In the genomic region with DNA sequence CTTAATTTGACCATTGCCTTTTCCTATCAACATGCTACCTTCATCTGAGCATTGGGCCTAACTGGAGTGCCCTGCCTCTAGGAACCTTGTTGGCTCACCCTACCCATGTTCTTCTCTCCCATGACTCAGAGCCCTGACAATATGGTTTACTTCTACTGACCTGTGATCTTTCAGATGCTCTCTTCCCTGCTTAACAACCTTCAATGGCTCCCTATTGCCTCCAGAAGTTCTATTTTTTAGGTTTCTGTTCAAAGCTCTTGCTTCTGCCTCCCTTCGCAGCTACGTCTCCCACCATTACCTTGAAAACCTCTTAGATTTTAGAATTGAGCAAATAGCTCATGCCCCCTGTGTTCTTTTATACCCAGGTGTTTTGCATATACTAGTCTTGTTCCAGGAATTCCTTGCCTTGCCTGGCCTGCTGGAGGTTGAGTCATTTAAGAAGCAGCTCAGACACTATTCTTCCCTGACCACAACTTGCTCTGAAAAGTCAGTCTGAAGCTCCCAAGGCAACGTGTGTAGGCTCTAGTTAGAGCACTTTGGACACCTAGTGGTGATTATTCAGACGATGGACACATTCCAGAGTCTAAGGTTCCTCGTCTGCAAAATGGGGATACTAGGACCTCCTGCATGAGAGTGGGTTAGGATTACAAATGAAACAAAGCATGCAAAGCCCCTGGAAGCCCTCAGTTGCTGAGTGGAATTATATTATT, we compare ENCODE assay signal across 9 cellular contexts.
DNase-seq lines count a peak whose midpoint lies in the region; ATAC-seq and TF ChIP-seq lines count a peak whose summit lies in the region.
"Had no signal": no experiment of that assay in that cellular context is flagged by ENCODE, and none has a peak within 500 bp of the region (broad histone marks: within the 10 kb centered on the region; RNA-seq: fewer than 3 reads in every experiment).

No MANE protein-coding gene starts in this region.

- TF ChIP-seq CTCF in A673 (conservative IDR thresholded peaks at IDR 0.05; ENCODE audit: low read depth, low read length): 0 out of 2 replicates have a peak, but pooled peaks have one; percentile 18

- peak overlapping the region; percentile 38 for H3K9ac ChIP-seq in adipocyte (ENCODE audit: low read length)

- POLR2A ChIA-PET in A673 (lab: Charles Lee; ENCODE audit: low non-redundant PET) (no interaction called here), HEK293T (lab: Yijun Ruan, JAX) (no interaction called here)

- no TSS peak for BruUV-seq in A673 (replicated peaks; lab: Mats Ljungman, UMichigan)

- no peak overlapping the region for H3K27ac ChIP-seq in A673 (ENCODE audit: low read depth, low read length, poor library complexity, severe bottlenecking)

- H3K36me3 ChIP-seq in A673 (ENCODE audit: insufficient read depth, low read length, poor library complexity, severe bottlenecking) (no peaks in the 10 kb centered on the region), adipocyte (ENCODE audit: control insufficient read depth, insufficient read depth, low read length, severe bottlenecking) (no peaks in the 10 kb centered on the region)

- no peak overlapping the region for H3K4me3 ChIP-seq in A673 (ENCODE audit: low read depth, low read length, poor library complexity, severe bottlenecking)
- no peak overlapping the region for H3K4me3 ChIP-seq in adipocyte (ENCODE audit: low read length)

- H3K27me3 ChIP-seq in A673 (replicated peaks; ENCODE audit: insufficient read depth, low read depth, low read length, poor library complexity) (no peaks in the 10 kb centered on the region), adipocyte (replicated peaks; ENCODE audit: control insufficient read depth, insufficient read depth, low read length) (no peaks in the 10 kb centered on the region)

- CTCF ChIA-PET in A673 (lab: Charles Lee) (no interaction called here), HEK293T (lab: Yijun Ruan, JAX) (interaction anchor here (0.7 to 1.8 kb wide), 6 partner anchors 14 to 262 kb away, joined by 3 to 7 read pairs (median 3); no protein-coding TSS in a partner anchor)

- H3K9me3 ChIP-seq in A673 (ENCODE audit: low read depth, low read length, poor library complexity, severe bottlenecking) (no peaks in the 10 kb centered on the region), adipocyte (ENCODE audit: control insufficient read depth, low read length) (no peaks in the 10 kb centered on the region)

- H3K4me1 ChIP-seq in A673 (ENCODE audit: insufficient read depth, low read length, poor library complexity, severe bottlenecking) (no peaks in the 10 kb centered on the region), adipocyte (ENCODE audit: control insufficient read depth, insufficient read depth, low read length) (peaks cover 32% of the 10 kb centered on the region)

- DNase-seq in A673 (ENCODE audit: low spot score): no peak
- peak; percentile 38 for DNase-seq in HEK293T (ENCODE audit: extremely low spot score)
- peak; percentile 4 for DNase-seq in adipocyte (ENCODE audit: low read depth)
- DNase-seq in left colon: no peak
- DNase-seq in DMS 273 treated with DMSO at 0.1 percent for 48 hours (lab: John Stamatoyannopoulos, UW): no peak
- DNase-seq in NK-92 (lab: John Stamatoyannopoulos, UW; ENCODE audit: unreplicated experiment): no peak
- DNase-seq in NCI-H345 treated with DMSO at 0.1 percent for 48 hours (lab: John Stamatoyannopoulos, UW; ENCODE audit: unreplicated experiment): no peak
- DNase-seq in SHP77 treated with DMSO at 0.1 percent for 48 hours (lab: John Stamatoyannopoulos, UW): no peak
- DNase-seq: midbrain had no signal

- intact Hi-C loops in A673 (cut with micrococcal nuclease; ENCODE audit: unreplicated experiment) (no loop called here), left colon (cut with DNase I, micrococcal nuclease) (no loop called here)

- ATAC-seq in left colon: peak; percentile 54

TF ChIP-seq in HEK293T, 16 proteins besides CTCF, POLR2A, EP300 and RAD21:
- TF ChIP-seq ELF4 (IDR thresholded peaks at IDR 0.05) (no peak), BHLHE40 (IDR thresholded peaks at IDR 0.05; ENCODE audit: borderline replicate concordance) (no peak), ZNF384 (IDR thresholded peaks at IDR 0.05) (no peak), FOXM1 (IDR thresholded peaks at IDR 0.05; ENCODE audit: borderline replicate concordance) (no peak), FOXK2 (IDR thresholded peaks at IDR 0.05) (no peak), CTBP1 (IDR thresholded peaks at IDR 0.05; ENCODE audit: borderline replicate concordance) (no peak), SP1 (IDR thresholded peaks at IDR 0.05) (no peak)

Comparison
In these comparisons a context has a peak if more than half of its experiments do, and no peak if none do; other contexts are left out.
1. DNase-seq: peak in HEK293T (single experiment) and adipocyte (single experiment); none in A673 (single experiment), left colon (0 of 2), DMS 273 treated with DMSO at 0.1 percent for 48 hours (single experiment), NK-92 (single experiment), NCI-H345 treated with DMSO at 0.1 percent for 48 hours (single experiment) and SHP77 treated with DMSO at 0.1 percent for 48 hours (single experiment).